ENCODE assay signal across 24 cellular contexts in genomic region chr12:82833461-82833860, GRCh38.
"Had no signal": no experiment of that assay in that cellular context is flagged by ENCODE, and none has a peak within 500 bp of the region (broad histone marks: within the 10 kb centered on the region; RNA-seq: fewer than 3 reads in every experiment).

No MANE protein-coding gene starts in this region.

- H3K27me3 ChIP-seq: brain microvascular endothelial cell, cardiac muscle cell had no signal

- H3K27ac ChIP-seq: brain microvascular endothelial cell, cardiac muscle cell, VCaP had no signal

- H3K9ac ChIP-seq: SK-N-SH had no signal

- ATAC-seq: activated T-helper 17 cell treated with anti-CD3 and anti-CD28 coated beads, Interleukin-2, amount 50 U/mL, for 72 hours; Panc1; Right ventricle myocardium inferior had no signal

- H3K36me3 ChIP-seq: brain microvascular endothelial cell, cardiac muscle cell had no signal

- H3K9me3 ChIP-seq: SK-N-SH had no signal

- DNase-seq: activated CD4-positive, alpha-beta memory T cell treated with anti-CD3 and anti-CD28 coated beads for 36 hours; activated CD4-positive, alpha-beta T cell treated with anti-CD3 and anti-CD28 coated beads, Interleukin-2, amount 10 ng/mL, durations not matched to agents 7 days and 5 days; activated CD4-positive, CD25-positive, alpha-beta regulatory T cell; activated CD8-positive, alpha-beta memory T cell treated with anti-CD3 and anti-CD28 coated beads for 24 hours; activated gamma-delta T cell; activated naive CD4-positive, alpha-beta T cell treated with anti-CD3 and anti-CD28 coated beads for 36 hours; activated T-cell treated with anti-CD3 and anti-CD28 coated beads for 4 hours; activated T-cell treated with anti-CD3 and anti-CD28 coated beads, Interleukin-2, amount 50 U/mL, for 48 hours; brain microvascular endothelial cell; NCI-H1048; NCI-H1930; NCI-H2171; NCI-H345; NCI-H69; NK-92 treated with Interleukin-12 subunit alpha and Interleukin-12 subunit beta, amount 100 ng/mL, for 24 hours; OCI-M1; RPMI8226; SK-N-SH; T-helper 1 cell had no signal

- H3K4me3 ChIP-seq: cardiac muscle cell had no signal
